ENCODE assay signal across 8 cellular contexts in genomic region chr12:6451348-6452244, GRCh38.
DNase-seq lines count a peak whose midpoint lies in the region; FAIRE-seq lines count a peak whose summit lies in the region.

TSS of gene TAPBPL (plus strand) at chr12:6452042. CDS start at chr12:6452249, 207 bp downstream.

- peak; percentile 98 for FAIRE-seq in GM19239 (lab: Jason Lieb, UNC)

- DNase-seq in Ammon's horn (ENCODE audit: low spot score) (peak; percentile 95), GM19239 (ENCODE audit: insufficient read length, low spot score) (peak; percentile 76), HS-27A (ENCODE audit: low read depth) (peak; percentile 78), NOMO-1 treated with DMSO at 0.1 percent for 48 hours (lab: John Stamatoyannopoulos, UW; ENCODE audit: unreplicated experiment) (peak; percentile 70), activated T-cell treated with anti-CD3 and anti-CD28 coated beads for 24 hours (ENCODE audit: low read depth) (peak; percentile 75), epidermal melanocyte (ENCODE audit: insufficient read length, low spot score) (peak; percentile 87), middle frontal gyrus (ENCODE audit: extremely low spot score, low spot score) (peak; percentile 89)
- peak; percentile 64 for DNase-seq in stimulated activated CD8-positive, alpha-beta memory T cell treated with anti-CD3 and anti-CD28 coated beads, Interleukin-4, amount 100 ng/mL, for 24 hours (ENCODE audit: low read depth)

Comparison
In these comparisons a context has a peak if more than half of its experiments do, and no peak if none do; other contexts are left out.
1. Peak in every context shown above with its lines: DNase-seq.